ENCODE assay signal across 18 cellular contexts in genomic region chr15:26013946-26014345, GRCh38.
"Had no signal": no experiment of that assay in that cellular context is flagged by ENCODE, and none has a peak within 500 bp of the region (broad histone marks: within the 10 kb centered on the region; RNA-seq: fewer than 3 reads in every experiment).

No MANE protein-coding gene starts in this region.

- H3K36me3 ChIP-seq: heart left ventricle, lower lobe of right lung, ovary, sigmoid colon, spleen had no signal

- H3K4me1 ChIP-seq: heart left ventricle, lower lobe of right lung, sigmoid colon, spleen, testis had no signal

- H3K4me3 ChIP-seq: heart left ventricle, lower lobe of right lung, ovary, sigmoid colon, spleen, testis had no signal

- DNase-seq: activated CD4-positive, alpha-beta T cell treated with anti-CD3 and anti-CD28 coated beads for 4 hours; activated CD8-positive, alpha-beta memory T cell treated with anti-CD3 and anti-CD28 coated beads, Interleukin-2, amount 50 U/mL, for 48 hours; activated CD8-positive, alpha-beta T cell treated with anti-CD3 and anti-CD28 coated beads for 36 hours; activated gamma-delta T cell treated with Interleukin-2 at 50 U/mL for 16 hours; activated T-cell treated with anti-CD3 and anti-CD28 coated beads, Interleukin-2, amount 50 U/mL, for 72 hours; amniotic stem cell; effector memory CD8-positive, alpha-beta T cell; foreskin melanocyte; heart left ventricle; immature natural killer cell; left cardiac atrium; lower lobe of right lung; ovary; sigmoid colon; spleen; stimulated activated naive CD8-positive, alpha-beta T cell treated with anti-CD3 and anti-CD28 coated beads, Interleukin-15, amount 100 ng/mL, for 72 hours; T-helper 2 cell; testis had no signal

- H3K27ac ChIP-seq: heart left ventricle, lower lobe of right lung, ovary, sigmoid colon, spleen, testis had no signal

- ATAC-seq: activated CD8-positive, alpha-beta T cell treated with anti-CD3 and anti-CD28 coated beads for 36 hours; activated T-cell treated with anti-CD3 and anti-CD28 coated beads, Interleukin-2, amount 50 U/mL, for 72 hours; effector memory CD8-positive, alpha-beta T cell; heart left ventricle; left cardiac atrium; lower lobe of right lung; stimulated activated naive CD8-positive, alpha-beta T cell treated with anti-CD3 and anti-CD28 coated beads, Interleukin-15, amount 100 ng/mL, for 72 hours had no signal

- H3K9me3 ChIP-seq: lower lobe of right lung, ovary, sigmoid colon, testis had no signal

- H3K27me3 ChIP-seq: ovary, sigmoid colon, testis had no signal
